ENCODE assay signal across 29 cellular contexts in the genomic region with DNA sequence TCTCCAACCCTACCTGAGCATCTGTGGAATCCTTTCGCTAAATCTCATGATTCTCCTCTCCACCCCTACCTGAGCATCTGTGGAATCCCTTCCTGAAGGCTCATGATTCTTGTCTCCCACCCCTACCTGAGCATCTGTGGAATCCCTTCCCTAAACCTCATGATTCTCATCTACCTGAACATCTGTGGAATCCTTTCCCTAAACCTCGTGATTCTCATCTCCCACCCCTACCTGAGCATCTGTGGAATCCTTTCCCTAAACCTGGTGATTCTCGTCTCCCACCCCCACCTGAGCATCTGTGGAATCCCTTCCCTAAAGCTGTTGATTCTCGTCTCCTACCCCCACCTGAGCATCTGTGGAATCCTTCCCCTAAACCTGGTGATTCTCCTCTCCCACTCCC.
"Had no signal": no experiment of that assay in that cellular context is flagged by ENCODE, and none has a peak within 500 bp of the region (broad histone marks: within the 10 kb centered on the region; RNA-seq: fewer than 3 reads in every experiment).

No MANE protein-coding gene starts in this region.

- DNase-seq: naive thymus-derived CD4-positive, alpha-beta T cell; natural killer cell; occipital lobe; ovary; posterior cingulate gyrus; psoas muscle; right cardiac atrium; right lobe of liver; sigmoid colon; small intestine; stimulated activated CD4-positive, alpha-beta T cell treated with anti-CD3 and anti-CD28 coated beads, Interleukin-15, amount 100 ng/mL, for 24 hours; stimulated activated CD4-positive, alpha-beta T cell treated with anti-CD3 and anti-CD28 coated beads, Interleukin-4, amount 100 ng/mL, for 1 hour; stimulated activated CD4-positive, alpha-beta T cell treated with anti-CD3 and anti-CD28 coated beads, Interleukin-4, amount 100 ng/mL, for 4 hours; stimulated activated CD8-positive, alpha-beta memory T cell treated with anti-CD3 and anti-CD28 coated beads, Interleukin-4, amount 100 ng/mL, for 48 hours; stimulated activated naive CD4-positive, alpha-beta T cell; stimulated activated naive CD8-positive, alpha-beta T cell treated with anti-CD3 and anti-CD28 coated beads, Interleukin-15, amount 100 ng/mL, for 72 hours; stimulated activated naive CD8-positive, alpha-beta T cell treated with anti-CD3 and anti-CD28 coated beads, Interleukin-15, Interleukin-2, amounts not matched to agents 100 U/mL and 50 U/mL, for 24 hours; substantia nigra; testis; tibial artery; transverse colon; upper lobe of left lung; uterus had no signal

- H3K4me1 Mint-ChIP-seq: naive thymus-derived CD4-positive, alpha-beta T cell; natural killer cell; nephron; neural progenitor cell; stimulated activated memory B cell treated with anti-CD40 and anti-IgM and Interleukin-4, amounts not matched to agents 10 μg/mL and 1 μg/mL and 100 μg/mL, for 72 hours; stimulated activated naive CD8-positive, alpha-beta T cell treated with anti-CD3 and anti-CD28 coated beads, Interleukin-15, amount 100 ng/mL, for 72 hours had no signal

- H3K4me3 Mint-ChIP-seq: naive thymus-derived CD4-positive, alpha-beta T cell; natural killer cell; nephron; neural progenitor cell; stimulated activated memory B cell treated with anti-CD40 and anti-IgM and Interleukin-4, amounts not matched to agents 10 μg/mL and 1 μg/mL and 100 μg/mL, for 72 hours; stimulated activated naive CD8-positive, alpha-beta T cell treated with anti-CD3 and anti-CD28 coated beads, Interleukin-15, amount 100 ng/mL, for 72 hours had no signal

- H3K36me3 Mint-ChIP-seq: natural killer cell; stimulated activated memory B cell treated with anti-CD40 and anti-IgM and Interleukin-4, amounts not matched to agents 10 μg/mL and 1 μg/mL and 100 μg/mL, for 72 hours had no signal

- H3K9me3 ChIP-seq: ovary, psoas muscle, right lobe of liver, sigmoid colon, suprapubic skin, testis, tibial artery, transverse colon, upper lobe of left lung, uterus had no signal

- H3K79me2 ChIP-seq: parathyroid adenoma had no signal

- H2AFZ ChIP-seq: neural progenitor cell, parathyroid adenoma had no signal

- H3K4me1 ChIP-seq: neural progenitor cell, parathyroid adenoma, psoas muscle, right lobe of liver, sigmoid colon, suprapubic skin, testis, tibial artery, transverse colon, upper lobe of left lung, uterus had no signal

- H3K27me3 Mint-ChIP-seq: progenitor cell of endocrine pancreas; stimulated activated naive CD8-positive, alpha-beta T cell treated with anti-CD3 and anti-CD28 coated beads, Interleukin-15, amount 100 ng/mL, for 72 hours had no signal

- H3K9me3 Mint-ChIP-seq: naive thymus-derived CD4-positive, alpha-beta T cell; natural killer cell; nephron; neural progenitor cell; stimulated activated memory B cell treated with anti-CD40 and anti-IgM and Interleukin-4, amounts not matched to agents 10 μg/mL and 1 μg/mL and 100 μg/mL, for 72 hours; stimulated activated naive CD8-positive, alpha-beta T cell treated with anti-CD3 and anti-CD28 coated beads, Interleukin-15, amount 100 ng/mL, for 72 hours had no signal

- H3K27ac Mint-ChIP-seq: naive thymus-derived CD4-positive, alpha-beta T cell; natural killer cell; nephron; neural progenitor cell; progenitor cell of endocrine pancreas; stimulated activated memory B cell treated with anti-CD40 and anti-IgM and Interleukin-4, amounts not matched to agents 10 μg/mL and 1 μg/mL and 100 μg/mL, for 72 hours had no signal

- H3K27ac ChIP-seq: neural progenitor cell, ovary, parathyroid adenoma, psoas muscle, right lobe of liver, sigmoid colon, suprapubic skin, testis, tibial artery, transverse colon, upper lobe of left lung, uterus had no signal

- H3K36me3 ChIP-seq: neural progenitor cell, ovary, right lobe of liver, suprapubic skin, transverse colon, upper lobe of left lung, uterus had no signal

- FAIRE-seq: small intestine had no signal

- H3K9ac ChIP-seq: neural progenitor cell, parathyroid adenoma had no signal

- ATAC-seq: naive thymus-derived CD4-positive, alpha-beta T cell; natural killer cell; psoas muscle; right cardiac atrium; right lobe of liver; stimulated activated memory B cell treated with anti-CD40 and anti-IgM and Interleukin-4, amounts not matched to agents 10 μg/mL and 1 μg/mL and 100 μg/mL, for 72 hours; stimulated activated naive CD8-positive, alpha-beta T cell treated with anti-CD3 and anti-CD28 coated beads, Interleukin-15, amount 100 ng/mL, for 72 hours; stimulated activated naive CD8-positive, alpha-beta T cell treated with anti-CD3 and anti-CD28 coated beads, Interleukin-15, Interleukin-2, amounts not matched to agents 100 U/mL and 50 U/mL, for 24 hours had no signal

- H3K4me3 ChIP-seq: neural progenitor cell, ovary, psoas muscle, right lobe of liver, sigmoid colon, suprapubic skin, testis, tibial artery, transverse colon, upper lobe of left lung, uterus had no signal

- H3K27me3 ChIP-seq: neural progenitor cell, ovary, right lobe of liver, sigmoid colon, suprapubic skin, testis, tibial artery, transverse colon, upper lobe of left lung, uterus had no signal

- H3K4me2 ChIP-seq: neural progenitor cell had no signal
